In the genomic region with DNA sequence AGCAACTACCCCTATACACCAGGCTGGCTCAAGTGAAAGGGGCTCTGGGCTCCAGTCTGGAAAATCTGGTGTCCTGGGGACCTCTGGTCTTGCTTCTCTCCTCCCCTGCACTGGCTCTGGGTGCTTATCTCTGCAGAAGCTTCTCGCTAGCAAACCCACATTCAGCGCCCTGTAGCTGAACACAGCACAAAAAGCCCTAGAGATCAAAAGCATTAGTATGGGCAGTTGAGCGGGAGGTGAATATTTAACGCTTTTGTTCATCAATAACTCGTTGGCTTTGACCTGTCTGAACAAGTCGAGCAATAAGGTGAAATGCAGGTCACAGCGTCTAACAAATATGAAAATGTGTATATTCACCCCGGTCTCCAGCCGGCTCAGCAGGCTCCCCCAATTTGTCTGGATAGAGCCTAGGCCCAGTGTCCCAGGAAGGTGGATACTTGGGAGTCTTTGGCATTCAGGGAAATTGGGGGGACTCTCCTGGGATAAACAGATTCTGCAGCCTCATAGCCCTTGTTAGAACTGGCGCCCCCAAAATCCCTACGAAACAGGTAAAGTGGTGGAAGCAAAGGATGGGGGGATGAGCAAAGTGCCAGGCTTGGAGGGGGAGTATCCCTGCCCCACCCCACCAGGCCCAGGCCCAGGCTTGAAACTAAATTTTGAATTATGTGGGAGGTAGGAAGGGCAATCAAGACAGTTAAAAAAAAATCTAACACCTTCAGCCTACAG, we compare ENCODE assay signal across 28 cellular contexts. TPM values are rescaled to one million over a fixed set of nuclear protein-coding genes. Genes with fewer than 3 reads are reported as not detected.
DNase-seq lines count a peak whose midpoint lies in the region; ATAC-seq, FAIRE-seq and TF ChIP-seq lines count a peak whose summit lies in the region.
"Had no signal": no experiment of that assay in that cellular context is flagged by ENCODE, and none has a peak within 500 bp of the region (broad histone marks: within the 10 kb centered on the region; RNA-seq: fewer than 3 reads in every experiment).

No MANE protein-coding gene starts in this region.

- peak overlapping the region; percentile 33 for H3K4me3 ChIP-seq in kidney epithelial cell (ENCODE audit: low read depth, low read length)
- H3K4me3 ChIP-seq in pancreas, result no peak overlapping the region
- H3K4me3 ChIP-seq: BLaER1 treated with 17β-estradiol and CSF1 and Interleukin-3, amounts not matched to agents 10 nM and 100 nM; PC-9 had no signal

- intact Hi-C loops in pancreas (cut with DNase I), result loop anchor here in 1 of 3 donors (10.0 kb wide), 1 partner anchor 496 kb away; no protein-coding TSS in a partner anchor

- H3K36me3 ChIP-seq in kidney epithelial cell (ENCODE audit: control insufficient read depth, insufficient read depth, low read length), result peaks cover 3% of the 10 kb centered on the region
- no peaks in the 10 kb centered on the region for H3K36me3 ChIP-seq in pancreas
- H3K36me3 ChIP-seq: BLaER1 treated with 17β-estradiol and CSF1 and Interleukin-3, amounts not matched to agents 10 nM and 100 nM had no signal

- no peaks in the 10 kb centered on the region for H3K9me3 ChIP-seq in pancreas

- no peak for FAIRE-seq in pancreas (lab: Jason Lieb, UNC)
- FAIRE-seq: GM12892, GM18507 had no signal

- no peak overlapping the region for H3K27ac ChIP-seq in pancreas
- H3K27ac ChIP-seq: 22Rv1; BLaER1 treated with 17β-estradiol and CSF1 and Interleukin-3, amounts not matched to agents 10 nM and 100 nM; HL-60; PC-9 had no signal

- ATAC-seq in pancreas (no peak), HG03460 (IDR thresholded peaks at IDR 0.05; ENCODE audit: unreplicated experiment) (no peak), GM19452 (IDR thresholded peaks at IDR 0.05; ENCODE audit: unreplicated experiment) (no peak)
- ATAC-seq: CD8-positive, alpha-beta T cell had no signal

- in situ Hi-C loops in G401 (cut with HindIII; ENCODE audit: low sequenced_read_pairs), result no loop called here

- WGBS in pancreas, 2 donors, result 18% methylated on average over 11 of the region's 11 CpGs

- H3K27me3 ChIP-seq in kidney epithelial cell (ENCODE audit: control insufficient read depth, insufficient read depth, low read length) (no peaks in the 10 kb centered on the region), pancreas (peaks cover 0 to 24% (median 8%) of the 10 kb centered on the region in 4 donors)

- TF ChIP-seq CTCF in kidney epithelial cell (IDR thresholded peaks at IDR 0.05; ENCODE audit: insufficient read depth, low read length, poor library complexity, severe bottlenecking) (no peak), pancreas (IDR thresholded peaks at IDR 0.05) (no peak)

- no peaks in the 10 kb centered on the region for H3K4me1 ChIP-seq in pancreas
- H3K4me1 ChIP-seq: BLaER1 treated with 17β-estradiol and CSF1 and Interleukin-3, amounts not matched to agents 10 nM and 100 nM had no signal

- peak; percentile 38 for DNase-seq in activated CD8-positive, alpha-beta memory T cell treated with anti-CD3 and anti-CD28 coated beads, Interleukin-2, amount 50 U/mL, for 48 hours
- DNase-seq in activated CD8-positive, alpha-beta memory T cell treated with anti-CD3 and anti-CD28 coated beads, Interleukin-2, amount 50 U/mL, for 4 hours, result no peak
- DNase-seq in kidney epithelial cell (ENCODE audit: low read depth) (no peak), retina (peak; percentile 53), pancreas (no peak), G401 (ENCODE audit: low spot score) (no peak)
- DNase-seq: ACHN; CD8-positive, alpha-beta T cell; DND-41; KG1; NCI-H1092; NCI-H1436; NCI-H187 treated with DMSO at 0.1 percent for 48 hours; NCI-H2227 treated with DMSO at 0.1 percent for 48 hours; NCI-H510A; NCI-H748 treated with DMSO at 0.1 percent for 48 hours; PC-9; RPMI8226; SHP77 had no signal

RNA-seq across cellular contexts. Expression of a gene that starts 2.4 kb away (rescaled TPM):
- total RNA-seq in kidney epithelial cell (5.4 and 13.8 TPM in 2 replicates), pancreas (under 1 TPM in 4 of 6 donors, not detected in 2; 0.13 to 0.31 (median 0.27) TPM)
- 1 to 10 TPM; 1.0 to 1.8 TPM for polyA plus RNA-seq in pancreas
- total RNA-seq in G401 (2014; rRNA removed; shearing (Covaris generic)), result 1.7 TPM in 1 of 2 replicates, not detected in the other
- total RNA-seq: CD8-positive, alpha-beta T cell; H7; HT-29; PC-9 had no signal

RNA-seq across cellular contexts. Expression of a gene that starts 8.2 kb away (rescaled TPM):
- 5.4 and 9.2 TPM in 2 replicates for total RNA-seq in kidney epithelial cell
- total RNA-seq in pancreas, result under 1 TPM in 5 of 6 donors, not detected in 1; 0.23 to 0.38 (median 0.25) TPM
- under 1 TPM; 0.19 to 0.68 TPM for polyA plus RNA-seq in pancreas
- 1.8 and 6.5 TPM in 2 replicates for total RNA-seq in G401 (2014; rRNA removed; shearing (Covaris generic))
- total RNA-seq: CD8-positive, alpha-beta T cell; H7; HT-29; PC-9 had no signal

RNA-seq across cellular contexts. Expression of a gene that starts 19.4 kb away (rescaled TPM):
- total RNA-seq in kidney epithelial cell (18.1 and 22.5 TPM in 2 replicates), pancreas (under 1 TPM; 0.19 to 0.87 (median 0.61) TPM)
- polyA plus RNA-seq in pancreas, result 1 to 10 TPM in 1 of 2 donors, under 1 TPM in 1; 0.61 to 1.5 TPM
- 4.1 and 4.2 TPM in 2 replicates for total RNA-seq in G401 (2014; rRNA removed; shearing (Covaris generic))
- total RNA-seq: CD8-positive, alpha-beta T cell; H7; HT-29 had no signal

RNA-seq across cellular contexts. Expression of a gene that starts 26.4 kb away (rescaled TPM):
- total RNA-seq in kidney epithelial cell, result 11.6 and 12.2 TPM in 2 replicates
- under 1 TPM in 4 of 6 donors, not detected in 2; 0.12 to 0.47 (median 0.20) TPM for total RNA-seq in pancreas
- 1 to 10 TPM in 1 of 2 donors, under 1 TPM in 1; 0.49 to 1.1 TPM for polyA plus RNA-seq in pancreas
- 6.6 and 10.6 TPM in 2 replicates for total RNA-seq in G401 (2014; rRNA removed; shearing (Covaris generic))
- total RNA-seq: CD8-positive, alpha-beta T cell; HT-29; PC-9 had no signal

RNA-seq across cellular contexts. Expression of a gene that starts 32.3 kb away (rescaled TPM):
- total RNA-seq in kidney epithelial cell, result 5.1 and 5.6 TPM in 2 replicates
- not detected for total RNA-seq in pancreas
- polyA plus RNA-seq in pancreas, result not detected
- not detected in 2 replicates for total RNA-seq in G401 (2014; rRNA removed; shearing (Covaris generic))
- total RNA-seq: CD8-positive, alpha-beta T cell; HT-29; PC-9 had no signal

Comparison
In these comparisons a context has a peak if more than half of its experiments do, and no peak if none do; other contexts are left out.
1. DNase-seq: peak in activated CD8-positive, alpha-beta memory T cell treated with anti-CD3 and anti-CD28 coated beads, Interleukin-2, amount 50 U/mL, for 48 hours (single experiment) and retina (single experiment); none in activated CD8-positive, alpha-beta memory T cell treated with anti-CD3 and anti-CD28 coated beads, Interleukin-2, amount 50 U/mL, for 4 hours (single experiment), kidney epithelial cell (single experiment), pancreas (0 of 6) and G401 (single experiment).